In genomic region chr6:123430966-123431365, GRCh38 we compare ENCODE assay signal across 1 cellular context.
A peak's percentile ranks its signal among the peaks of the same experiment; 100 is the strongest.
TF ChIP-seq lines count a peak whose summit lies in the region.

No MANE protein-coding gene starts in this region.

TF ChIP-seq in K562, 482 proteins besides CTCF, POLR2A, EP300 and RAD21 (continued from another document):
- TF ChIP-seq MGA (IDR thresholded peaks at IDR 0.05) (no peak), ZKSCAN3 (CRISPR knock-in tag; IDR thresholded peaks at IDR 0.05) (no peak), THRB (CRISPR knock-in tag; conservative IDR thresholded peaks at IDR 0.05) (no peak), MEIS2 (IDR thresholded peaks at IDR 0.05; ENCODE audit: partially characterized antibody) (peak; percentile 13), HMGXB4 (CRISPR knock-in tag; IDR thresholded peaks at IDR 0.05) (no peak), DEAF1 (CRISPR knock-in tag; IDR thresholded peaks at IDR 0.05) (no peak), ZBTB33 (CRISPR knock-in tag; IDR thresholded peaks at IDR 0.05) (no peak), ZNF224 (CRISPR knock-in tag; IDR thresholded peaks at IDR 0.05) (no peak), NFE2L1 (tag; IDR thresholded peaks at IDR 0.05; ENCODE audit: borderline replicate concordance, low read depth) (no peak)
